ENCODE assay signal across 13 cellular contexts in the genomic region with DNA sequence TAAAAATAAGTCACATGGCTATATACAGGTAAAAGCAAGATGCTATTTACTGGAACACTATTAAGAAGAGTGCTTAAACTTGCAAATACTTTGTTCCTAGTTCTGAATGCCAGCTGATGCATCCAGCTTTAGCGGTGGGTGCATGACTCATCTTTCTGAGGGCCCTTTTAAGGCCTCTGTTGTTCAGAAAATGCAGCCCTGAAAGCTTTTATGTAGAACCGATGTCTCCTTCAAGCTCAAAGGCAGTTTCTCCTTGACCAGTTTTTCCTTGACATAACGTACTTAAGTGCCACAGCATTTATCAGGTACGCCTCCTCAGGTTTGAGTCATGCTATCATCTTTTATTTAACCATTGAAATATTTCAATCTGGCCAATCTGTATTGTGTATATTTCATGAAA.
DNase-seq lines count a peak whose midpoint lies in the region; ATAC-seq, FAIRE-seq and TF ChIP-seq lines count a peak whose summit lies in the region.
"Had no signal": no experiment of that assay in that cellular context is flagged by ENCODE, and none has a peak within 500 bp of the region (broad histone marks: within the 10 kb centered on the region; RNA-seq: fewer than 3 reads in every experiment).

No MANE protein-coding gene starts in this region.

- TF ChIP-seq CTCF in IMR-90 (conservative IDR thresholded peaks at IDR 0.05; ENCODE audit: low read depth, low read length), result no peak
- TF ChIP-seq CTCF in astrocyte of the spinal cord (IDR thresholded peaks at IDR 0.05; ENCODE audit: low read depth, low read length), result no peak
- TF ChIP-seq CTCF in D721Med (IDR thresholded peaks at IDR 0.05; ENCODE audit: insufficient read depth, missing control alignments), result no peak
- no peak for TF ChIP-seq CTCF in colonic mucosa (IDR thresholded peaks at IDR 0.05)

- H3K27ac ChIP-seq in IMR-90 (ENCODE audit: insufficient read depth, low read length), result no peak overlapping the region
- H3K27ac ChIP-seq in colonic mucosa, result no peak overlapping the region
- H3K27ac ChIP-seq: upper lobe of left lung had no signal

- H3K9me3 ChIP-seq in IMR-90 (ENCODE audit: control insufficient read depth, insufficient read depth, low read length), result no peaks in the 10 kb centered on the region
- no peaks in the 10 kb centered on the region for H3K9me3 ChIP-seq in colonic mucosa
- H3K9me3 ChIP-seq: Caco-2, upper lobe of left lung had no signal

- H2BK20ac ChIP-seq in IMR-90 (ENCODE audit: low read depth, low read length), result no peak overlapping the region

- intact Hi-C loops in IMR-90 (cut with micrococcal nuclease), result no loop called here
- intact Hi-C loops in colonic mucosa (cut with DNase I), result no loop called here

- CTCF ChIA-PET in IMR-90 (lab: Yijun Ruan, JAX), result no interaction called here

- no peak overlapping the region for H2AFZ ChIP-seq in IMR-90 (replicated peaks; ENCODE audit: low read length, poor library complexity)

- no peak overlapping the region for H4K5ac ChIP-seq in IMR-90 (ENCODE audit: low read depth, low read length)

- no peak for TF ChIP-seq POLR2A in IMR-90 (IDR thresholded peaks at IDR 0.05; ENCODE audit: low read depth, low read length)

- DNase-seq in AG20443 (ENCODE audit: low spot score) (peak; percentile 63), IMR-90 (peak; percentile 58), astrocyte of the spinal cord (ENCODE audit: low read depth, low spot score) (peak; percentile 69), lung microvascular endothelial cell (ENCODE audit: low read depth in 2 of 2) (peak; percentile 43 to 49), D721Med (ENCODE audit: insufficient read length, low spot score) (no peak), colonic mucosa (no peak)
- DNase-seq in activated naive CD4-positive, alpha-beta T cell treated with anti-CD3 and anti-CD28 coated beads, Interleukin-2, amount 50 U/mL, for 72 hours (ENCODE audit: low spot score in 2 of 2), result no peak
- DNase-seq: Caco-2, GOT3, NCI-H446 treated with DMSO at 0.1 percent for 48 hours, upper lobe of left lung had no signal

- H4K91ac ChIP-seq in IMR-90 (ENCODE audit: insufficient read depth, low read depth, low read length), result no peak overlapping the region

- H2BK5ac ChIP-seq in IMR-90 (ENCODE audit: low read depth, low read length, poor library complexity, severe bottlenecking), result peak overlapping the region; percentile 65

- H3K4me3 ChIP-seq in IMR-90 (ENCODE audit: insufficient read depth, low read depth, low read length) (no peak overlapping the region), astrocyte of the spinal cord (ENCODE audit: low read depth, low read length) (no peak overlapping the region), colonic mucosa (no peak overlapping the region)
- H3K4me3 ChIP-seq: upper lobe of left lung had no signal

- ATAC-seq in IMR-90 (ENCODE audit: low read depth), result peak; percentile 75
- ATAC-seq in activated naive CD4-positive, alpha-beta T cell treated with anti-CD3 and anti-CD28 coated beads, Interleukin-2, amount 50 U/mL, for 72 hours, result no peak
- ATAC-seq in HG03097 (IDR thresholded peaks at IDR 0.05; ENCODE audit: low FRiP score, unreplicated experiment), result no peak

- H3K4me1 ChIP-seq in IMR-90 (ENCODE audit: control insufficient read depth, insufficient read depth, low read length) (peaks cover 4% of the 10 kb centered on the region; the same call in 1 of the 2 replicates), colonic mucosa (no peaks in the 10 kb centered on the region)

- no peak for FAIRE-seq in D721Med (lab: Jason Lieb, UNC)

- dilution Hi-C loops in IMR-90 (cut with HindIII; ENCODE audit: low sequenced_read_pairs, unreplicated experiment), result no loop called here

- no peaks in the 10 kb centered on the region for H3K36me3 Mint-ChIP-seq in activated naive CD4-positive, alpha-beta T cell treated with anti-CD3 and anti-CD28 coated beads, Interleukin-2, amount 50 U/mL, for 72 hours
- H3K36me3 Mint-ChIP-seq: mesothelial cell of epicardium had no signal

- H3K36me3 ChIP-seq in IMR-90 (ENCODE audit: control insufficient read depth, insufficient read depth, low read length) (no peaks in the 10 kb centered on the region), colonic mucosa (no peaks in the 10 kb centered on the region)
- H3K36me3 ChIP-seq: upper lobe of left lung had no signal

- no peak overlapping the region for H3K56ac ChIP-seq in IMR-90 (ENCODE audit: extremely low read depth, insufficient read depth, low read length)

- H2AK5ac ChIP-seq in IMR-90 (ENCODE audit: low read depth, low read length), result no peak overlapping the region

- H3K9me3 Mint-ChIP-seq in activated naive CD4-positive, alpha-beta T cell treated with anti-CD3 and anti-CD28 coated beads, Interleukin-2, amount 50 U/mL, for 72 hours, result peaks cover 0 to 10% of the 10 kb centered on the region in 2 donors
- H3K9me3 Mint-ChIP-seq: mesothelial cell of epicardium had no signal

- no peak overlapping the region for H3K23ac ChIP-seq in IMR-90 (ENCODE audit: low read depth, low read length)

- H3K9me1 ChIP-seq in IMR-90 (ENCODE audit: insufficient read depth, low read length), result no peaks in the 10 kb centered on the region

- H3K9ac ChIP-seq in IMR-90 (ENCODE audit: low read depth, low read length) (no peak overlapping the region), colonic mucosa (ENCODE audit: low read depth in 2 of 2, low read length in 2 of 2) (no peak overlapping the region)

- no peak overlapping the region for H3K4ac ChIP-seq in IMR-90 (ENCODE audit: low read depth, low read length)

- no peak overlapping the region for H3K27ac Mint-ChIP-seq in activated naive CD4-positive, alpha-beta T cell treated with anti-CD3 and anti-CD28 coated beads, Interleukin-2, amount 50 U/mL, for 72 hours

- peak overlapping the region; percentile 20; the same call in 1 of the 2 replicates for H3K18ac ChIP-seq in IMR-90 (ENCODE audit: low read depth, low read length)

- H4K20me1 ChIP-seq in IMR-90 (ENCODE audit: insufficient read depth, low read length), result no peaks in the 10 kb centered on the region

- H2AK9ac ChIP-seq in IMR-90 (replicated peaks; ENCODE audit: low read depth, low read length, poor library complexity), result no peak overlapping the region

- no peak overlapping the region; the same call in 2 of the 3 replicates for H2BK15ac ChIP-seq in IMR-90 (ENCODE audit: low read depth, low read length)

- 0 out of 2 replicates have a peak overlapping the region, but pooled peaks have one; percentile 78 for H3K14ac ChIP-seq in IMR-90 (replicated peaks; ENCODE audit: low read depth, low read length)

- no CpG with 5 or more reads among the region's 4 CpGs for WGBS in IMR-90 (ENCODE audit: extremely low coverage in 2 of 2, insufficient read length in 1 of 2), 2 experiments

- no peaks in the 10 kb centered on the region for H3K79me1 ChIP-seq in IMR-90 (ENCODE audit: low read depth in 1 of 2, low read length in 2 of 2)

- BruUV-seq in IMR-90 (replicated peaks; lab: Mats Ljungman, UMichigan), result no TSS peak

- in situ Hi-C loops in IMR-90 (cut with MboI; ENCODE audit: low sequenced_read_pairs) (no loop called here), astrocyte of the spinal cord (cut with HindIII; ENCODE audit: low sequenced_read_pairs) (no loop called here)

- no peak overlapping the region for H2BK120ac ChIP-seq in IMR-90 (ENCODE audit: low read depth, low read length)

- POLR2A ChIA-PET in IMR-90 (lab: Charles Lee; ENCODE audit: unreplicated experiment), result no interaction called here

- no peak for TF ChIP-seq RAD21 in IMR-90 (IDR thresholded peaks at IDR 0.05; ENCODE audit: low read length)

- H4K8ac ChIP-seq in IMR-90 (ENCODE audit: low read depth in 2 of 2, low read length in 2 of 2), result peak overlapping the region in 1 of 2 experiments; percentile 75; a peak in 1 of 4 replicates

- no peak overlapping the region for H3K4me2 ChIP-seq in IMR-90 (ENCODE audit: low read depth, low read length)

- H3K27me3 ChIP-seq in IMR-90 (ENCODE audit: control insufficient read depth, insufficient read depth, low read length) (no peaks in the 10 kb centered on the region), colonic mucosa (no peaks in the 10 kb centered on the region)
- H3K27me3 ChIP-seq: upper lobe of left lung had no signal

TF ChIP-seq in IMR-90, 13 proteins besides CTCF, POLR2A, EP300 and RAD21:
- TF ChIP-seq CHD1 (IDR thresholded peaks at IDR 0.05; ENCODE audit: low read depth, low read length) (no peak), NFE2L2 (IDR thresholded peaks at IDR 0.05; ENCODE audit: low read depth, low read length) (no peak), FOS (IDR thresholded peaks at IDR 0.05; ENCODE audit: low read depth, low read length) (peak; percentile 68; the same call in 1 of the 2 replicates)

Comparison
In these comparisons a context has a peak if more than half of its experiments do, and no peak if none do; other contexts are left out.
1. DNase-seq: peak in AG20443 (single experiment), IMR-90 (single experiment), astrocyte of the spinal cord (single experiment) and lung microvascular endothelial cell (2 of 2); none in activated naive CD4-positive, alpha-beta T cell treated with anti-CD3 and anti-CD28 coated beads, Interleukin-2, amount 50 U/mL, for 72 hours (0 of 2), D721Med (single experiment) and colonic mucosa (single experiment).